ENCODE assay signal across 18 cellular contexts in the genomic region with DNA sequence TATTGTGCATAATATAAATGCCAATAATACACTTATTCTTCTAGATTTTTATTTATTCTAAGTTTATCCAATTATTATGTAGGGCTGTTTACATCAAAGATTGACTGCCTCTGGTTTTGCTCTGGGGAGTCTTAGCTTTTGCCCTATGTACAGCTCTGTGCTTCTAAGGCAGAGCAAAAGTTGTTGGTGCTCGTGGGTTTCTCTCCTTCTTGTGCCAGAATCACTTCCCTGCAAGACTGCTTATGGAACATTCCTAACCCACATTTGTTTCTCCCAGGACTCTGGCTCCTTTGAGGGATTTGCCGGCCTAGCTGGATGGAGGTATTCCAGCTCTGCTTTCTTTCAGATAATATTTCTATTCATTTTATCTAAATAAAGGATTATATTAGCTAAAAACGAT.
DNase-seq lines count a peak whose midpoint lies in the region; ATAC-seq and TF ChIP-seq lines count a peak whose summit lies in the region.
"Had no signal": no experiment of that assay in that cellular context is flagged by ENCODE, and none has a peak within 500 bp of the region (broad histone marks: within the 10 kb centered on the region; RNA-seq: fewer than 3 reads in every experiment).

No MANE protein-coding gene starts in this region.

- H3K36me3 ChIP-seq in tibial nerve (no peaks in the 10 kb centered on the region), gastroesophageal sphincter (no peaks in the 10 kb centered on the region)
- H3K36me3 ChIP-seq: neutrophil, transverse colon had no signal

- H3K4me3 ChIP-seq in tibial nerve, result peak overlapping the region in 1 of 4 donors; percentile 16
- H3K4me3 ChIP-seq in gastroesophageal sphincter, result no peak overlapping the region
- H3K4me3 ChIP-seq: transverse colon had no signal

- DNase-seq in Right ventricle myocardium superior, result no peak
- no peak for DNase-seq in nephron progenitor cell
- no peak for DNase-seq in tibial nerve (ENCODE audit: low spot score in 2 of 2)
- no peak for DNase-seq in germinal center (ENCODE audit: low spot score)
- DNase-seq in central memory CD4-positive, alpha-beta T cell, result no peak
- no peak for DNase-seq in activated naive CD4-positive, alpha-beta T cell treated with Interleukin-2 at 50 U/mL for 16 hours
- DNase-seq: cerebellar nuclear complex; glutamatergic neuron; mesendoderm; NCI-H1694 treated with DMSO at 0.1 percent for 48 hours; NCI-H510A; SK-N-SH; stimulated activated CD4-positive, alpha-beta T cell treated with anti-CD3 and anti-CD28 coated beads, Interleukin-4, amount 100 ng/mL, for 24 hours; transverse colon had no signal

- TF ChIP-seq EP300 in tibial nerve (IDR thresholded peaks at IDR 0.05), result no peak
- TF ChIP-seq EP300 in gastroesophageal sphincter (IDR thresholded peaks at IDR 0.05), result no peak

- H3K4me1 ChIP-seq in tibial nerve, result peaks cover 0 to 48% (median 4%) of the 10 kb centered on the region in 4 donors
- H3K4me1 ChIP-seq in gastroesophageal sphincter, result peaks cover 0 to 12% (median 0%) of the 10 kb centered on the region in 3 donors

- no peaks in the 10 kb centered on the region for H3K27me3 ChIP-seq in tibial nerve
- no peaks in the 10 kb centered on the region for H3K27me3 ChIP-seq in gastroesophageal sphincter
- H3K27me3 ChIP-seq: neutrophil, transverse colon had no signal

- H3K9me3 Mint-ChIP-seq in brain (peaks cover 0 to 10% (median 2%) of the 10 kb centered on the region in 5 experiments), nephron progenitor cell (no peaks in the 10 kb centered on the region)

- H3K27ac ChIP-seq in tibial nerve (peak overlapping the region; percentile 11 to 85 (median 55)), gastroesophageal sphincter (peak overlapping the region in 1 of 4 donors; percentile 7)
- H3K27ac ChIP-seq: neutrophil, transverse colon had no signal

- WGBS in tibial nerve, 2 donors, result 20 to 28% methylated on average over 3 of the region's 3 CpGs
- 17 to 28% methylated on average over 3 of the region's 3 CpGs for WGBS in gastroesophageal sphincter (ENCODE audit: low coverage in 1 of 2), 2 donors

- H3K9me3 ChIP-seq in tibial nerve, result no peaks in the 10 kb centered on the region
- no peaks in the 10 kb centered on the region for H3K9me3 ChIP-seq in gastroesophageal sphincter
- H3K9me3 ChIP-seq: neutrophil, SK-N-SH, transverse colon had no signal

- peak overlapping the region in 4 of 5 experiments; percentile 42 to 67 (median 52) for H3K4me3 Mint-ChIP-seq in brain
- no peak overlapping the region for H3K4me3 Mint-ChIP-seq in nephron progenitor cell

- peaks cover 42% of the 10 kb centered on the region for H3K4me1 Mint-ChIP-seq in brain
- H3K4me1 Mint-ChIP-seq in nephron progenitor cell, result peaks cover 27% of the 10 kb centered on the region

- H3K27ac Mint-ChIP-seq in brain (peak overlapping the region in 4 of 5 experiments; percentile 90 to 96 (median 96)), nephron progenitor cell (peak overlapping the region; percentile 98)

- intact Hi-C loops in Right ventricle myocardium superior (cut with DNase I), result no loop called here

- ATAC-seq in Right ventricle myocardium superior (ENCODE audit: poor library complexity), result peak; percentile 41
- no peak for ATAC-seq in gastroesophageal sphincter
- ATAC-seq: activated naive CD4-positive, alpha-beta T cell treated with anti-CD3 and anti-CD28 coated beads, Interleukin-2, amount 50 U/mL, for 72 hours had no signal

- H3K36me3 Mint-ChIP-seq in brain, result peaks cover 15% of the 10 kb centered on the region
- no peaks in the 10 kb centered on the region for H3K36me3 Mint-ChIP-seq in nephron progenitor cell (ENCODE audit: low read depth)
- H3K36me3 Mint-ChIP-seq: activated naive CD4-positive, alpha-beta T cell treated with anti-CD3 and anti-CD28 coated beads, Interleukin-2, amount 50 U/mL, for 72 hours had no signal

- TF ChIP-seq POLR2A in tibial nerve (IDR thresholded peaks at IDR 0.05), result no peak
- no peak for TF ChIP-seq POLR2A in gastroesophageal sphincter (IDR thresholded peaks at IDR 0.05)

- H3K27me3 Mint-ChIP-seq in brain (no peaks in the 10 kb centered on the region), nephron progenitor cell (ENCODE audit: low read depth, poor library complexity) (peaks cover 2% of the 10 kb centered on the region)

- TF ChIP-seq CTCF in brain (conservative IDR thresholded peaks at IDR 0.05) (no peak), nephron progenitor cell (IDR thresholded peaks at IDR 0.05) (no peak), tibial nerve (IDR thresholded peaks at IDR 0.05) (no peak), gastroesophageal sphincter (IDR thresholded peaks at IDR 0.05) (no peak)
